In genomic region chr22:49269371-49269770, GRCh38 we compare ENCODE assay signal across 21 cellular contexts.
DNase-seq lines count a peak whose midpoint lies in the region; ATAC-seq and TF ChIP-seq lines count a peak whose summit lies in the region.
"Had no signal": no experiment of that assay in that cellular context is flagged by ENCODE, and none has a peak within 500 bp of the region (broad histone marks: within the 10 kb centered on the region; RNA-seq: fewer than 3 reads in every experiment).

No MANE protein-coding gene starts in this region.

- 7% methylated on average over 6 of the region's 6 CpGs; no CpG with 5 or more reads in 1 of the 2 experiments for WGBS in endodermal cell (ENCODE audit: insufficient coverage in 1 of 2, insufficient read length in 1 of 2), 2 experiments

- no peaks in the 10 kb centered on the region for H3K36me3 ChIP-seq in HUES6 (ENCODE audit: control insufficient read depth, insufficient read depth, low read length)
- no peaks in the 10 kb centered on the region for H3K36me3 ChIP-seq in endodermal cell (ENCODE audit: control insufficient read depth, insufficient read depth, low read length)
- H3K36me3 ChIP-seq: MG63 had no signal

- TF ChIP-seq CTCF in endodermal cell (conservative IDR thresholded peaks at IDR 0.05): no peak

- ATAC-seq in left lobe of liver (no peak), HG02885 (IDR thresholded peaks at IDR 0.05; ENCODE audit: poor library complexity, unreplicated experiment) (no peak), HG02798 (IDR thresholded peaks at IDR 0.05; ENCODE audit: poor library complexity, unreplicated experiment) (no peak)
- no peak for ATAC-seq in activated T-helper 17 cell treated with anti-CD3 and anti-CD28 coated beads, Interleukin-2, amount 50 U/mL, for 72 hours (replicated peaks)
- ATAC-seq: GM12878, HepG2 had no signal

- H3K4me3 ChIP-seq in HUES6 (ENCODE audit: low read depth, low read length): peak overlapping the region; percentile 45
- H3K4me3 ChIP-seq in endodermal cell (ENCODE audit: low read length): no peak overlapping the region
- H3K4me3 ChIP-seq: GM12878, GM23248, MG63 had no signal

- peak overlapping the region; percentile 37 for H3K4me3 Mint-ChIP-seq in endodermal cell
- no peak overlapping the region for H3K4me3 Mint-ChIP-seq in activated T-helper 17 cell treated with anti-CD3 and anti-CD28 coated beads, Interleukin-2, amount 50 U/mL, for 72 hours
- H3K4me3 Mint-ChIP-seq: HFFc6 had no signal

- peaks cover 34% of the 10 kb centered on the region for H3K4me1 Mint-ChIP-seq in endodermal cell
- H3K4me1 Mint-ChIP-seq in activated T-helper 17 cell treated with anti-CD3 and anti-CD28 coated beads, Interleukin-2, amount 50 U/mL, for 72 hours: no peaks in the 10 kb centered on the region
- H3K4me1 Mint-ChIP-seq: CD14-positive monocyte had no signal

- H3K27me3 ChIP-seq in HUES6 (ENCODE audit: control insufficient read depth, insufficient read depth, low read length): peaks cover 19% of the 10 kb centered on the region
- no peaks in the 10 kb centered on the region for H3K27me3 ChIP-seq in endodermal cell (ENCODE audit: control insufficient read depth, insufficient read depth, low read length, poor library complexity, severe bottlenecking)

- H3K9me3 ChIP-seq in HUES6 (ENCODE audit: control insufficient read depth, insufficient read depth, low read depth, low read length) (peaks cover 2% of the 10 kb centered on the region; the same call in 1 of the 2 replicates), endodermal cell (ENCODE audit: control insufficient read depth, low read length) (no peaks in the 10 kb centered on the region)
- H3K9me3 ChIP-seq: Caco-2, MG63 had no signal

- no peak overlapping the region for H3K27ac Mint-ChIP-seq in endodermal cell
- H3K27ac Mint-ChIP-seq in activated T-helper 17 cell treated with anti-CD3 and anti-CD28 coated beads, Interleukin-2, amount 50 U/mL, for 72 hours: no peak overlapping the region
- H3K27ac Mint-ChIP-seq: HFFc6 had no signal

- H3K4me1 ChIP-seq in HUES6 (ENCODE audit: control insufficient read depth, insufficient read depth, low read length) (peaks cover 34% of the 10 kb centered on the region), endodermal cell (ENCODE audit: control insufficient read depth, insufficient read depth, low read length) (no peaks in the 10 kb centered on the region)
- H3K4me1 ChIP-seq: Caco-2 had no signal

- H3K9ac ChIP-seq in HUES6 (ENCODE audit: low read length): peak overlapping the region; percentile 69
- no peak overlapping the region for H3K9ac ChIP-seq in endodermal cell (ENCODE audit: extremely low read depth, low read length, poor library complexity, severe bottlenecking)
- H3K9ac ChIP-seq: GM23248 had no signal

- no peaks in the 10 kb centered on the region for H3K9me3 Mint-ChIP-seq in endodermal cell
- H3K9me3 Mint-ChIP-seq in activated T-helper 17 cell treated with anti-CD3 and anti-CD28 coated beads, Interleukin-2, amount 50 U/mL, for 72 hours: no peaks in the 10 kb centered on the region

- no peak overlapping the region for H3K27ac ChIP-seq in HUES6 (ENCODE audit: low read depth, low read length)
- H3K27ac ChIP-seq in endodermal cell (ENCODE audit: low read depth, low read length): no peak overlapping the region
- H3K27ac ChIP-seq: GM23248 had no signal

- DNase-seq in COR-L47 (lab: John Stamatoyannopoulos, UW) (peak; percentile 48), endodermal cell (peak; percentile 88), left lobe of liver (ENCODE audit: low spot score) (peak; percentile 0), AG08395 (ENCODE audit: low spot score) (no peak)
- DNase-seq: Caco-2, GM23248, HFFc6, MG63, NCI-H1092 treated with DMSO at 0.1 percent for 48 hours, NCI-H1930, NCI-H2171, NCI-H510A, OCI-M1, RPMI8226 had no signal

- H3K36me3 Mint-ChIP-seq in endodermal cell (ENCODE audit: low read depth): peaks cover 1% of the 10 kb centered on the region
- H3K36me3 Mint-ChIP-seq in activated T-helper 17 cell treated with anti-CD3 and anti-CD28 coated beads, Interleukin-2, amount 50 U/mL, for 72 hours (ENCODE audit: low read depth): no peaks in the 10 kb centered on the region
- H3K36me3 Mint-ChIP-seq: CD14-positive monocyte had no signal

- H3K27me3 Mint-ChIP-seq in endodermal cell (ENCODE audit: insufficient read depth): peaks cover 21% of the 10 kb centered on the region
- peaks cover 39% of the 10 kb centered on the region for H3K27me3 Mint-ChIP-seq in activated T-helper 17 cell treated with anti-CD3 and anti-CD28 coated beads, Interleukin-2, amount 50 U/mL, for 72 hours
